In genomic region chr5:133051547-133052316, GRCh38 we compare ENCODE assay signal across 8 cellular contexts. TPM values are rescaled to one million over a fixed set of nuclear protein-coding genes. Genes with fewer than 3 reads are reported as not detected.
DNase-seq lines count a peak whose midpoint lies in the region; TF ChIP-seq lines count a peak whose summit lies in the region.

TSS of gene HSPA4 (plus strand) at chr5:133052013. CDS start at chr5:133052251, 238 bp downstream.

- no peaks in the 10 kb centered on the region for H3K9me3 ChIP-seq in neuron (ENCODE audit: low read length)
- H3K9me3 ChIP-seq in subcutaneous abdominal adipose tissue (ENCODE audit: control insufficient read depth in 5 of 5, low read length in 5 of 5), result no peaks in the 10 kb centered on the region

- H3K36me3 ChIP-seq in neuron (ENCODE audit: insufficient read depth, low read length) (no peaks in the 10 kb centered on the region), subcutaneous abdominal adipose tissue (ENCODE audit: control insufficient read depth in 5 of 5, insufficient read depth in 5 of 5, low read length in 5 of 5) (no peaks in the 10 kb centered on the region)

- H3K27ac ChIP-seq in subcutaneous abdominal adipose tissue (ENCODE audit: low read depth, low read length), result peak within 1 kb of the TSS; percentile 100

- POLR2A ChIA-PET in HEK293T (lab: Yijun Ruan, JAX), result interaction anchor here (0.7 to 4.2 kb wide), 18 partner anchors 8 to 878 kb away, joined by 3 to 50 read pairs (median 5); partner anchors contain the start of genes AFF4 and ZCCHC10

- peak within 1 kb of the TSS; percentile 99 to 100 (median 100) for H3K9ac ChIP-seq in subcutaneous abdominal adipose tissue (ENCODE audit: low read length in 5 of 5)

- H3K4me1 ChIP-seq in neuron (ENCODE audit: insufficient read depth, low read length) (peaks cover 14% of the 10 kb centered on the region), subcutaneous abdominal adipose tissue (ENCODE audit: control insufficient read depth in 5 of 5, insufficient read depth in 5 of 5, low read length in 5 of 5) (peaks cover 1 to 35% (median 26%) of the 10 kb centered on the region in 5 donors)

- peak; percentile 82 for DNase-seq in GF-D8 (lab: John Stamatoyannopoulos, UW)
- peak; percentile 97 for DNase-seq in HEK293T (ENCODE audit: extremely low spot score)
- peak; percentile 97 for DNase-seq in MV-4-11 (lab: John Stamatoyannopoulos, UW)
- peak; percentile 98 for DNase-seq in SK-MEL-5 (ENCODE audit: low read depth, low spot score)
- peak; percentile 97 for DNase-seq in activated naive CD4-positive, alpha-beta T cell treated with Interleukin-2 at 50 U/mL for 16 hours
- DNase-seq in foreskin melanocyte, result peak; percentile 97

- CTCF ChIA-PET in HEK293T (lab: Yijun Ruan, JAX), result interaction anchor here (0.7 to 1.1 kb wide), 2 partner anchors 46 to 249 kb away, joined by 3 read pairs; no protein-coding TSS in a partner anchor

- in situ Hi-C loops in SK-MEL-5 (cut with HindIII; ENCODE audit: low pct_unique_long_range_greater_than_20kb, low sequenced_read_pairs), result no loop called here

- H3K27me3 ChIP-seq in neuron (ENCODE audit: insufficient read depth, low read length) (no peaks in the 10 kb centered on the region), subcutaneous abdominal adipose tissue (ENCODE audit: control insufficient read depth in 5 of 5, insufficient read depth in 4 of 5, low read length in 5 of 5) (no peaks in the 10 kb centered on the region)

- H2AFZ ChIP-seq in neuron (ENCODE audit: low read depth, low read length), result peak within 1 kb of the TSS; percentile 55

- peak within 1 kb of the TSS; percentile 95 for H3K4me3 ChIP-seq in neuron (ENCODE audit: low read length)
- H3K4me3 ChIP-seq in subcutaneous abdominal adipose tissue (ENCODE audit: low read depth in 1 of 5, low read length in 5 of 5), result peak within 1 kb of the TSS; percentile 92 to 99 (median 95)

TF ChIP-seq in HEK293T, 16 proteins besides CTCF, POLR2A, EP300 and RAD21:
- TF ChIP-seq FOXA1 (IDR thresholded peaks at IDR 0.05) (no peak), ELF4 (IDR thresholded peaks at IDR 0.05) (peak; percentile 48; the same call in 1 of the 2 replicates), CTBP1 (IDR thresholded peaks at IDR 0.05; ENCODE audit: borderline replicate concordance) (no peak), LEF1 (IDR thresholded peaks at IDR 0.05; ENCODE audit: borderline replicate concordance) (peak; percentile 93), SP1 (IDR thresholded peaks at IDR 0.05) (peak; percentile 67), NFRKB (IDR thresholded peaks at IDR 0.05) (peak; percentile 64; the same call in 1 of the 2 replicates), HDGF (IDR thresholded peaks at IDR 0.05; ENCODE audit: borderline replicate concordance) (no peak)

RNA-seq across cellular contexts. Expression of gene HSPA4, which starts in this region (rescaled TPM):
- total RNA-seq in SK-MEL-5 (2014; rRNA removed; shearing (Covaris generic)), result 315 and 337 TPM in 2 replicates
- polyA plus RNA-seq in SK-MEL-5 (2015; cell fraction: cytosol; rRNA removed), result 105 and 136 TPM in 2 replicates
- 72.6 and 84.0 TPM in 2 replicates for polyA plus RNA-seq in SK-MEL-5 (2015; cell fraction: nucleus; rRNA removed)

Comparison
In these comparisons a context has a peak if more than half of its experiments do, and no peak if none do; other contexts are left out.
1. Peak in every context shown above with its lines: DNase-seq, H3K4me3 ChIP-seq and H3K27ac ChIP-seq.